In the genomic region with DNA sequence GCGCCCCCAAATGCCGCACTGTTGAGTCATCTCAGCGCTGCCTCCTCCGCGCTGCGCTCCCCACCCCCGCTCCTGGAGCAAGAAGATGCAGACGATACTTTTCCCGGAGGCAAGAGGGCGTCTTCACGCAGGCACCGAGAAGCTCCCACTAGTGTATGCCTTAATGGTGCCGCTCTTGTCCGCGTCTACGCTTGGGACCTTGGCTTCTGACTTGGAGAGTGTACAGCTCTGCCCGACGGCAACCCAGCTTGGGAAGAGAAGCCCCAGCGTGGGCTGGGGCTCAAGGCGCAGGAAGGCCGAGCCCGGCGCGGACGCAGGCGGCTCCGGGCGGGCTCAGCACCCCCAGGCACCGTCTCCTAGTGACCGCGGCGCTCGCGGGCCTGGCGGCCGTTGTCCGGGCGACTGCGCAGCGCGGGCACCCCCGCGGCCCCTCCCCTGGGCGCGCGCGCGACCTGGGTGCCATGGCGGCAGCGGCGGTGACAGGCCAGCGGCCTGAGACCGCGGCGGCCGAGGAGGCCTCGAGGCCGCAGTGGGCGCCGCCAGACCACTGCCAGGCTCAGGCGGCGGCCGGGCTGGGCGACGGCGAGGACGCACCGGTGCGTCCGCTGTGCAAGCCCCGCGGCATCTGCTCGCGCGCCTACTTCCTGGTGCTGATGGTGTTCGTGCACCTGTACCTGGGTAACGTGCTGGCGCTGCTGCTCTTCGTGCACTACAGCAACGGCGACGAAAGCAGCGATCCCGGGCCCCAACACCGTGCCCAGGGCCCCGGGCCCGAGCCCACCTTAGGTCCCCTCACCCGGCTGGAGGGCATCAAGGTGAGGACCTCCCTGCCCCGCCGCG, we compare ENCODE assay signal across 8 cellular contexts. TPM values are rescaled to one million over a fixed set of nuclear protein-coding genes. Genes with fewer than 3 reads are reported as not detected.
DNase-seq lines count a peak whose midpoint lies in the region; ATAC-seq and TF ChIP-seq lines count a peak whose summit lies in the region.

A gene with protein sequence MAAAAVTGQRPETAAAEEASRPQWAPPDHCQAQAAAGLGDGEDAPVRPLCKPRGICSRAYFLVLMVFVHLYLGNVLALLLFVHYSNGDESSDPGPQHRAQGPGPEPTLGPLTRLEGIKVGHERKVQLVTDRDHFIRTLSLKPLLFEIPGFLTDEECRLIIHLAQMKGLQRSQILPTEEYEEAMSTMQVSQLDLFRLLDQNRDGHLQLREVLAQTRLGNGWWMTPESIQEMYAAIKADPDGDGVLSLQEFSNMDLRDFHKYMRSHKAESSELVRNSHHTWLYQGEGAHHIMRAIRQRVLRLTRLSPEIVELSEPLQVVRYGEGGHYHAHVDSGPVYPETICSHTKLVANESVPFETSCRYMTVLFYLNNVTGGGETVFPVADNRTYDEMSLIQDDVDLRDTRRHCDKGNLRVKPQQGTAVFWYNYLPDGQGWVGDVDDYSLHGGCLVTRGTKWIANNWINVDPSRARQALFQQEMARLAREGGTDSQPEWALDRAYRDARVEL (plus strand): TSS at position 446 of the 840 bp plus-strand sequence. CDS start 16 bp downstream, at position 462.

- peak within 1 kb of the TSS; percentile 82 for H3K27ac ChIP-seq in HEK293 (ENCODE audit: extremely low read depth, low read depth, low read length)
- peak within 1 kb of the TSS; percentile 38 for H3K27ac ChIP-seq in mammary epithelial cell (ENCODE audit: insufficient read depth, low read depth, low read length)

- H3K9me3 ChIP-seq in HEK293 (ENCODE audit: control insufficient read depth, insufficient read depth, low read depth, low read length) (no peaks in the 10 kb centered on the region), mammary epithelial cell (replicated peaks; ENCODE audit: insufficient read depth, low read length) (no peaks in the 10 kb centered on the region)

- dilution Hi-C loops in mammary epithelial cell (cut with HindIII; ENCODE audit: low sequenced_read_pairs): loop anchor here (5.0 kb wide), 1 partner anchor 107 kb away; no protein-coding TSS in a partner anchor

- peak within 1 kb of the TSS; percentile 98 for H3K4me2 ChIP-seq in mammary epithelial cell (ENCODE audit: insufficient read depth, low read depth, low read length)

- no peaks in the 10 kb centered on the region for H3K9me3 Mint-ChIP-seq in WTC11

- peak; percentile 77 for DNase-seq in GM10248 (ENCODE audit: extremely low spot score)
- DNase-seq in NCI-H1930 (lab: John Stamatoyannopoulos, UW): peak; percentile 37 to 67
- DNase-seq in WTC11 (ENCODE audit: low spot score): peak; percentile 84
- DNase-seq in mammary epithelial cell: peak; percentile 76
- peak; percentile 83 for DNase-seq in iPS-NIHi7 (ENCODE audit: extremely low spot score)
- DNase-seq in smooth muscle cell of the brain vasculature (ENCODE audit: low read depth, low spot score): peak; percentile 76

- H3K4me3 Mint-ChIP-seq in WTC11: peak within 1 kb of the TSS; percentile 89

- POLR2A ChIA-PET in GM10248 (lab: Yijun Ruan, JAX): interaction anchor here (0.6 to 1.8 kb wide), 6 partner anchors 17 to 109 kb away, joined by 3 to 7 read pairs (median 4); a partner anchor contains a TSS
- POLR2A ChIA-PET in HEK293 (lab: Yijun Ruan, JAX): interaction anchor here (1.0 to 4.6 kb wide), 6 partner anchors 17 to 104 kb away, joined by 3 to 61 read pairs (median 8); a partner anchor contains a TSS
- POLR2A ChIA-PET in WTC11 (lab: Charles Lee): interaction anchor here (0.7 to 4.5 kb wide), 6 partner anchors 17 to 149 kb away, joined by 3 to 61 read pairs (median 8); a partner anchor contains a TSS

- no peaks in the 10 kb centered on the region for H4K20me1 ChIP-seq in mammary epithelial cell (ENCODE audit: insufficient read depth, low read length)

- H2AFZ ChIP-seq in mammary epithelial cell (ENCODE audit: low read depth, low read length): peak within 1 kb of the TSS; percentile 90

- WGBS in mammary epithelial cell (ENCODE audit: low coverage, missing lambda C conversion rate): 1% methylated on average over 15 of the region's 91 CpGs

- intact Hi-C loops in mammary epithelial cell (cut with micrococcal nuclease): loop anchor here (1.0 to 2.0 kb wide), 3 partner anchors 17 to 459 kb away; a partner anchor contains a TSS

- H3K36me3 Mint-ChIP-seq in WTC11: peaks cover under 1% of the 10 kb centered on the region; the same call in 1 of the 2 replicates

- peak within 1 kb of the TSS; percentile 92 for H3K27ac Mint-ChIP-seq in WTC11

- TF ChIP-seq CTCF in GM10248 (IDR thresholded peaks at IDR 0.05; ENCODE audit: control extremely low read depth, extremely low read depth, low read depth, missing control alignments) (peak; percentile 23), HEK293 (tag by site-specific recombination; IDR thresholded peaks at IDR 0.05) (peak; percentile 89), WTC11 (IDR thresholded peaks at IDR 0.05) (no peak), mammary epithelial cell (conservative IDR thresholded peaks at IDR 0.05 in 1 of 2, IDR thresholded peaks at IDR 0.05 in 1 of 2; ENCODE audit: extremely low read depth in 1 of 2, insufficient read depth in 1 of 2, low read depth in 1 of 2, low read length in 2 of 2) (peak in 1 of 2 donors; percentile 33)

- no TSS peak for BruUV-seq in mammary epithelial cell (replicated peaks; lab: Mats Ljungman, UMichigan)

- H3K27me3 Mint-ChIP-seq in WTC11 (ENCODE audit: low read depth): no peaks in the 10 kb centered on the region

- peak; percentile 74 for ATAC-seq in WTC11
- no peak for ATAC-seq in HG02840 (IDR thresholded peaks at IDR 0.05; ENCODE audit: low FRiP score, unreplicated experiment)

- H3K4me3 ChIP-seq in HEK293 (ENCODE audit: low read depth, low read length) (peak within 1 kb of the TSS; percentile 83), mammary epithelial cell (replicated peaks in 1 of 3; ENCODE audit: insufficient read depth in 1 of 3, low read depth in 2 of 3, low read length in 3 of 3) (peak within 1 kb of the TSS; percentile 37 to 66 (median 61))

- peaks cover 23% of the 10 kb centered on the region for H3K4me1 Mint-ChIP-seq in WTC11

- in situ Hi-C loops in mammary epithelial cell (cut with MboI; ENCODE audit: low sequenced_read_pairs in 2 of 2): no loop called here

- H3K27me3 ChIP-seq in mammary epithelial cell (ENCODE audit: insufficient read depth, low read length): no peaks in the 10 kb centered on the region

- peak within 1 kb of the TSS; percentile 38 for H3K9ac ChIP-seq in mammary epithelial cell (ENCODE audit: insufficient read depth, low read length)

- H3K36me3 ChIP-seq in HEK293 (ENCODE audit: control insufficient read depth in 2 of 2, insufficient read depth in 1 of 2, low read length in 2 of 2) (peaks cover 0 to 32% of the 10 kb centered on the region in 2 experiments; a peak in 2 of 3 replicates), mammary epithelial cell (ENCODE audit: insufficient read depth, low read length) (peaks cover 2% of the 10 kb centered on the region)

- CTCF ChIA-PET in GM10248 (lab: Yijun Ruan, JAX) (interaction anchor here (0.7 to 6.8 kb wide), 20 partner anchors 10 to 1346 kb away, joined by 3 to 65 read pairs (median 5); a partner anchor contains a TSS), HEK293 (lab: Yijun Ruan, JAX) (interaction anchor here (0.7 to 2.0 kb wide), 5 partner anchors 17 to 32 kb away, joined by 4 to 13 read pairs (median 5); a partner anchor contains a TSS), WTC11 (lab: Charles Lee) (interaction anchor here (1.0 to 7.6 kb wide), 7 partner anchors 9 to 304 kb away, joined by 3 to 107 read pairs (median 38); a partner anchor contains a TSS), mammary epithelial cell (lab: Charles Lee; ENCODE audit: low non-redundant PET) (interaction anchor here (0.6 to 1.4 kb wide), 2 partner anchors 17 to 32 kb away, joined by 4 to 9 read pairs; a partner anchor contains a TSS)

- H3K4me1 ChIP-seq in HEK293 (ENCODE audit: control insufficient read depth, insufficient read depth, low read length): no peaks in the 10 kb centered on the region
- H3K4me1 ChIP-seq in mammary epithelial cell (ENCODE audit: insufficient read depth, low read length): peaks cover 30% of the 10 kb centered on the region

- no peaks in the 10 kb centered on the region for H3K79me2 ChIP-seq in mammary epithelial cell (ENCODE audit: insufficient read depth, low read length)

TF ChIP-seq in HEK293, 187 proteins besides CTCF, POLR2A, EP300 and RAD21 (continues in another document):
- TF ChIP-seq ZNF629 (tag by site-specific recombination; IDR thresholded peaks at IDR 0.05): peak; percentile 71; the same call in 1 of the 2 replicates
- TF ChIP-seq SP7 (tag by site-specific recombination; IDR thresholded peaks at IDR 0.05): peak; percentile 73
- TF ChIP-seq, protein P1, sequence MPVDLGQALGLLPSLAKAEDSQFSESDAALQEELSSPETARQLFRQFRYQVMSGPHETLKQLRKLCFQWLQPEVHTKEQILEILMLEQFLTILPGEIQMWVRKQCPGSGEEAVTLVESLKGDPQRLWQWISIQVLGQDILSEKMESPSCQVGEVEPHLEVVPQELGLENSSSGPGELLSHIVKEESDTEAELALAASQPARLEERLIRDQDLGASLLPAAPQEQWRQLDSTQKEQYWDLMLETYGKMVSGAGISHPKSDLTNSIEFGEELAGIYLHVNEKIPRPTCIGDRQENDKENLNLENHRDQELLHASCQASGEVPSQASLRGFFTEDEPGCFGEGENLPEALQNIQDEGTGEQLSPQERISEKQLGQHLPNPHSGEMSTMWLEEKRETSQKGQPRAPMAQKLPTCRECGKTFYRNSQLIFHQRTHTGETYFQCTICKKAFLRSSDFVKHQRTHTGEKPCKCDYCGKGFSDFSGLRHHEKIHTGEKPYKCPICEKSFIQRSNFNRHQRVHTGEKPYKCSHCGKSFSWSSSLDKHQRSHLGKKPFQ (tag by site-specific recombination; IDR thresholded peaks at IDR 0.05): no peak

TF ChIP-seq in WTC11, 78 proteins besides CTCF, POLR2A, EP300 and RAD21 (continues in another document):
- TF ChIP-seq GRHL2 (CRISPR knock-in tag; IDR thresholded peaks at IDR 0.05; ENCODE audit: insufficient replicate concordance, severe bottlenecking) (no peak), GABPB1 (CRISPR knock-in tag; IDR thresholded peaks at IDR 0.05) (no peak), NFATC4 (CRISPR knock-in tag; IDR thresholded peaks at IDR 0.05) (no peak), FOXJ3 (CRISPR knock-in tag; IDR thresholded peaks at IDR 0.05; ENCODE audit: borderline replicate concordance) (no peak), ZNF263 (CRISPR knock-in tag; IDR thresholded peaks at IDR 0.05; ENCODE audit: low read depth) (no peak), NR3C1 (CRISPR knock-in tag; conservative IDR thresholded peaks at IDR 0.05; ENCODE audit: low read depth) (no peak), MXD4 (CRISPR knock-in tag; IDR thresholded peaks at IDR 0.05; ENCODE audit: borderline replicate concordance) (no peak), GTF2I (CRISPR knock-in tag; conservative IDR thresholded peaks at IDR 0.05) (no peak)

RNA-seq across cellular contexts. Expression of the gene that starts here (rescaled TPM):
- total RNA-seq in WTC11 (2021) (21.9 to 28.8 TPM (median 28.2 TPM) in 3 replicates), mammary epithelial cell (10 to 100 TPM in 1 of 2 donors, 1 to 10 TPM in 1; 8.1 to 10.2 TPM)
- 4.7 TPM for polyA plus RNA-seq in mammary epithelial cell
- 2.9 TPM for polyA minus RNA-seq in mammary epithelial cell
